1 cellular context compared by ENCODE assay signal in genomic region chr6:48611332-48611731, GRCh38.
TF ChIP-seq lines count a peak whose summit lies in the region.

No MANE protein-coding gene starts in this region.

TF ChIP-seq in SK-N-SH treated with all-trans-retinoic acid at 6 μM for 48 hours, 23 proteins besides CTCF, POLR2A, EP300 and RAD21 (continued from another document):
- no peak for TF ChIP-seq CSRNP3 (CRISPR knock-in tag; IDR thresholded peaks at IDR 0.05)
